11 cellular contexts compared by ENCODE assay signal in the genomic region with DNA sequence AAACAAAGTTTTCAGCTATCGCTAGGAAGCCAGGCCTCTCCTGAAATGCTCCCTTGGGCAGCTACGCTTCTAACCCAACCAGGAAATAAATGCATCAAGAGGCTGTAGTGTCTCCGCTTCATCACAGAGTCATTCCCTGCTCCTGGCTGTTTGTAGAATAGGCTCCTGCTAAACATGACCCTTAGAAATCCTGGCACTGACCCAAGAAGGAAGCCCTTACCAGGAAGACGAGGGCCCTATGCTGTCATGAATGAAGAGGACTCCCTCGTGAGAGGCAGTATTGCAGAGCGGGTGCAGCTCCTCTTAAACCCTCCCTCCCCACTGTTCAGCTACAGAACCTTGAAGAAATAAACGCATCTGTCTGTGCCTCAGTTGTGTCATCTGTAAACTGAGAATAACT.
DNase-seq lines count a peak whose midpoint lies in the region; TF ChIP-seq lines count a peak whose summit lies in the region.
"Had no signal": no experiment of that assay in that cellular context is flagged by ENCODE, and none has a peak within 500 bp of the region (broad histone marks: within the 10 kb centered on the region; RNA-seq: fewer than 3 reads in every experiment).

No MANE protein-coding gene starts in this region.

- H3K9me3 ChIP-seq in tibial artery (no peaks in the 10 kb centered on the region), WERI-Rb-1 (ENCODE audit: severe bottlenecking) (no peaks in the 10 kb centered on the region)
- H3K9me3 ChIP-seq: ovary had no signal

- H3K4me3 ChIP-seq in tibial artery (no peak overlapping the region), WERI-Rb-1 (ENCODE audit: low read depth, low read length) (no peak overlapping the region)
- H3K4me3 ChIP-seq: ovary had no signal

- peaks cover 0 to 40% (median 27%) of the 10 kb centered on the region in 4 donors for H3K4me1 ChIP-seq in tibial artery

- intact Hi-C loops in tibial artery (cut with DNase I; ENCODE audit: low total_unique reads), result no loop called here

- H3K27ac ChIP-seq in tibial artery, result peak overlapping the region; percentile 10 to 70
- no peak overlapping the region for H3K27ac ChIP-seq in WERI-Rb-1
- H3K27ac ChIP-seq: ovary had no signal

- peaks cover 3 to 53% (median 38%) of the 10 kb centered on the region in 3 donors for H3K36me3 ChIP-seq in tibial artery
- H3K36me3 ChIP-seq in WERI-Rb-1, result no peaks in the 10 kb centered on the region
- H3K36me3 ChIP-seq: ovary had no signal

- H3K27me3 ChIP-seq in tibial artery (no peaks in the 10 kb centered on the region), WERI-Rb-1 (ENCODE audit: insufficient read depth, low read depth, severe bottlenecking) (no peaks in the 10 kb centered on the region)
- H3K27me3 ChIP-seq: ovary had no signal

- DNase-seq in activated CD8-positive, alpha-beta memory T cell treated with anti-CD3 and anti-CD28 coated beads, Interleukin-2, amount 50 U/mL, for 48 hours, result peak; percentile 8
- DNase-seq in activated CD8-positive, alpha-beta memory T cell treated with anti-CD3 and anti-CD28 coated beads, Interleukin-2, amount 50 U/mL, for 4 hours, result no peak
- peak; percentile 92 for DNase-seq in NCI-H69 (lab: John Stamatoyannopoulos, UW)
- DNase-seq in kidney tubule cell (ENCODE audit: low spot score), result peak; percentile 87
- no peak for DNase-seq in tibial artery
- no peak for DNase-seq in stimulated activated naive CD4-positive, alpha-beta T cell (lab: John Stamatoyannopoulos, UW)
- DNase-seq in AG08395 (ENCODE audit: low spot score), result no peak
- DNase-seq in WERI-Rb-1, result no peak
- DNase-seq: activated CD4-positive, alpha-beta T cell treated with anti-CD3 and anti-CD28 coated beads for 1 hour; OCI-M1 had no signal

- TF ChIP-seq CTCF in tibial artery (IDR thresholded peaks at IDR 0.05) (no peak), WERI-Rb-1 (IDR thresholded peaks at IDR 0.05; ENCODE audit: low read depth, low read length) (no peak)

Comparison
In these comparisons a context has a peak if more than half of its experiments do, and no peak if none do; other contexts are left out.
1. DNase-seq: peak in activated CD8-positive, alpha-beta memory T cell treated with anti-CD3 and anti-CD28 coated beads, Interleukin-2, amount 50 U/mL, for 48 hours (single experiment), NCI-H69 (single experiment) and kidney tubule cell (single experiment); none in activated CD8-positive, alpha-beta memory T cell treated with anti-CD3 and anti-CD28 coated beads, Interleukin-2, amount 50 U/mL, for 4 hours (single experiment), tibial artery (0 of 2), stimulated activated naive CD4-positive, alpha-beta T cell (0 of 6), AG08395 (single experiment) and WERI-Rb-1 (single experiment).